In genomic region chr18:44895176-44895798, GRCh38 we compare ENCODE assay signal across 8 cellular contexts.
A peak's percentile ranks its signal among the peaks of the same experiment; 100 is the strongest.
DNase-seq lines count a peak whose midpoint lies in the region; ATAC-seq and TF ChIP-seq lines count a peak whose summit lies in the region.

No MANE protein-coding gene starts in this region.

- peak; percentile 67 for DNase-seq in A673 (ENCODE audit: low spot score)
- DNase-seq in GDM1 (lab: John Stamatoyannopoulos, UW) = peak; percentile 7
- peak; percentile 66 for DNase-seq in PC-3
- DNase-seq in chondrocyte (ENCODE audit: low spot score) = no peak
- peak; percentile 28 for DNase-seq in midbrain (lab: John Stamatoyannopoulos, UW)
- DNase-seq in omental fat pad (ENCODE audit: low spot score) = no peak
- no peak for DNase-seq in GOT3 (lab: John Stamatoyannopoulos, UW)

- H3K36me3 ChIP-seq in A673 (ENCODE audit: insufficient read depth, low read length, poor library complexity, severe bottlenecking) (no peaks in the 10 kb centered on the region), PC-3 (ENCODE audit: low read depth, low read length) (no peaks in the 10 kb centered on the region)

- peak; percentile 52 for TF ChIP-seq CTCF in A673 (conservative IDR thresholded peaks at IDR 0.05; ENCODE audit: low read depth, low read length)
- TF ChIP-seq CTCF in PC-3 (conservative IDR thresholded peaks at IDR 0.05; ENCODE audit: low read depth, low read length) = peak; percentile 57
- peak; percentile 69 for TF ChIP-seq CTCF in chondrocyte (IDR thresholded peaks at IDR 0.05)
- TF ChIP-seq CTCF in omental fat pad (IDR thresholded peaks at IDR 0.05) = no peak

- no peak overlapping the region for H3K4me3 ChIP-seq in A673 (ENCODE audit: low read depth, low read length, poor library complexity, severe bottlenecking)
- no peak overlapping the region for H3K4me3 ChIP-seq in PC-3 (ENCODE audit: low read length)

- intact Hi-C loops in A673 (cut with micrococcal nuclease; ENCODE audit: unreplicated experiment) = loop anchor here (5.0 to 10.0 kb wide), 2 partner anchors 213 to 1110 kb away; partner anchors contain the start of gene SETBP1
- intact Hi-C loops in PC-3 (cut with micrococcal nuclease) = loop anchor here (1.0 to 10.0 kb wide), 8 partner anchors 216 to 1270 kb away; no protein-coding TSS in a partner anchor

- H3F3A ChIP-seq in PC-3 (ENCODE audit: low read length, unreplicated experiment) = no peaks in the 10 kb centered on the region

- H3K27me3 ChIP-seq in A673 (replicated peaks; ENCODE audit: insufficient read depth, low read depth, low read length, poor library complexity) (no peaks in the 10 kb centered on the region), PC-3 (ENCODE audit: low read length) (no peaks in the 10 kb centered on the region)

- no peak overlapping the region for H3K9ac ChIP-seq in PC-3 (ENCODE audit: low read length)

- POLR2A ChIA-PET in A673 (lab: Charles Lee; ENCODE audit: low non-redundant PET) = no interaction called here
- POLR2A ChIA-PET in PC-3 (lab: Charles Lee; ENCODE audit: unreplicated experiment) = no interaction called here

- no peak overlapping the region for H3K4me2 ChIP-seq in PC-3 (ENCODE audit: low read length)

- H3K79me2 ChIP-seq in PC-3 (ENCODE audit: low read length) = no peaks in the 10 kb centered on the region

- H3K4me1 Mint-ChIP-seq in chondrocyte (ENCODE audit: low read depth) = peaks cover 33% of the 10 kb centered on the region

- H4K20me1 ChIP-seq in PC-3 (ENCODE audit: low read length) = no peaks in the 10 kb centered on the region

- no peaks in the 10 kb centered on the region for H3K9me3 ChIP-seq in A673 (ENCODE audit: low read depth, low read length, poor library complexity, severe bottlenecking)
- no peaks in the 10 kb centered on the region for H3K9me3 ChIP-seq in PC-3 (ENCODE audit: low read length)

- peaks cover 14% of the 10 kb centered on the region for H3K36me3 Mint-ChIP-seq in chondrocyte (ENCODE audit: low read depth)

- peaks cover 21% of the 10 kb centered on the region for H3K4me1 ChIP-seq in A673 (ENCODE audit: insufficient read depth, low read length, poor library complexity, severe bottlenecking)
- H3K4me1 ChIP-seq in PC-3 (ENCODE audit: insufficient read depth, low read length) = 0 out of 2 replicates have a peak, but pooled peaks cover under 1% of the 10 kb centered on the region

- BruUV-seq in A673 (replicated peaks; lab: Mats Ljungman, UMichigan) = no TSS peak
- BruUV-seq in PC-3 (replicated peaks; lab: Mats Ljungman, UMichigan) = no TSS peak

- peaks cover 14% of the 10 kb centered on the region for H3K9me3 Mint-ChIP-seq in chondrocyte (ENCODE audit: low read depth)

- H3K27ac ChIP-seq in A673 (ENCODE audit: low read depth, low read length, poor library complexity, severe bottlenecking) = no peak overlapping the region
- no peak overlapping the region for H3K27ac ChIP-seq in PC-3 (ENCODE audit: low read length)

- ATAC-seq in HG03342 (IDR thresholded peaks at IDR 0.05; ENCODE audit: unreplicated experiment) = peak; percentile 54
- peak; percentile 84 for ATAC-seq in PC-3
- no peak for ATAC-seq in omental fat pad (ENCODE audit: low FRiP score)

- no peaks in the 10 kb centered on the region for H3K27me3 Mint-ChIP-seq in chondrocyte (ENCODE audit: low read depth)

- H3K4me3 Mint-ChIP-seq in chondrocyte (ENCODE audit: unreplicated experiment) = no peak overlapping the region

- H2AFZ ChIP-seq in PC-3 (ENCODE audit: low read length) = no peak overlapping the region

- H3K9me2 ChIP-seq in PC-3 (replicated peaks; ENCODE audit: low read length) = no peaks in the 10 kb centered on the region

- CTCF ChIA-PET in A673 (lab: Charles Lee) = no interaction called here
- CTCF ChIA-PET in PC-3 (lab: Charles Lee) = interaction anchor here (0.6 kb wide), 3 partner anchors 212 to 323 kb away, joined by 3 to 4 read pairs (median 3); partner anchors contain the start of gene SETBP1

- no peak overlapping the region for H3K27ac Mint-ChIP-seq in chondrocyte (ENCODE audit: unreplicated experiment)

Comparison
In these comparisons a context has a peak if more than half of its experiments do, and no peak if none do; other contexts are left out.
1. DNase-seq: peak in A673 (single experiment), GDM1 (single experiment), PC-3 (single experiment) and midbrain (single experiment); none in chondrocyte (single experiment), omental fat pad (single experiment) and GOT3 (single experiment).
2. CTCF ChIP-seq: peak in A673 (single experiment), PC-3 (single experiment) and chondrocyte (single experiment); none in omental fat pad (0 of 3).